8 cellular contexts compared by ENCODE assay signal in genomic region chr4:37685726-37686372, GRCh38. TPM values are rescaled to one million over a fixed set of nuclear protein-coding genes. Genes with fewer than 3 reads are reported as not detected.
DNase-seq lines count a peak whose midpoint lies in the region; ATAC-seq and TF ChIP-seq lines count a peak whose summit lies in the region.

No MANE protein-coding gene starts in this region.

- H3K4ac ChIP-seq in H9 (ENCODE audit: low read depth, low read length): no peak overlapping the region

- H3K79me2 ChIP-seq in H9 (ENCODE audit: insufficient read depth, low read length) (no peaks in the 10 kb centered on the region), MM.1S (ENCODE audit: low read length) (peaks cover 45% of the 10 kb centered on the region)

- H3K4me3 ChIP-seq in MM.1S (ENCODE audit: low read length): peak overlapping the region; percentile 95
- H3K4me3 ChIP-seq in esophagus squamous epithelium: peak overlapping the region; percentile 85 to 100 (median 90)
- peak overlapping the region; percentile 76 to 98 (median 92) for H3K4me3 ChIP-seq in upper lobe of left lung

- H3K4me1 Mint-ChIP-seq in H9 (peaks cover 28 to 30% of the 10 kb centered on the region in 2 experiments), neural crest cell (peaks cover 42% of the 10 kb centered on the region)

- no peak overlapping the region for H4K5ac ChIP-seq in H9 (ENCODE audit: insufficient read length, low read depth, low read length)

- H4K8ac ChIP-seq in H9 (replicated peaks; ENCODE audit: insufficient read length, low read depth, low read length): no peak overlapping the region

- H3T11ph ChIP-seq in H9 (ENCODE audit: low read length): no peak overlapping the region

- H3K79me1 ChIP-seq in H9 (ENCODE audit: insufficient read depth, low read depth, low read length, poor library complexity, severe bottlenecking): no peaks in the 10 kb centered on the region

- H3K36me3 ChIP-seq in MM.1S (replicated peaks; ENCODE audit: insufficient read depth, low read length) (no peaks in the 10 kb centered on the region), esophagus squamous epithelium (no peaks in the 10 kb centered on the region), upper lobe of left lung (no peaks in the 10 kb centered on the region)

- H4K91ac ChIP-seq in H9 (ENCODE audit: insufficient read length, low read depth, low read length): no peak overlapping the region

- no peaks in the 10 kb centered on the region for H3K23me2 ChIP-seq in H9 (ENCODE audit: insufficient read length, low read depth, low read length, poor library complexity, severe bottlenecking)

- no CpG with 5 or more reads among the region's 82 CpGs for WGBS in H9 (ENCODE audit: extremely low coverage, insufficient read length, low lambda C conversion rate)
- 0% methylated on average over 5 to 16 of the region's 82 CpGs for WGBS in esophagus squamous epithelium, 2 donors
- WGBS in upper lobe of left lung, 2 donors: 0 to 1% methylated on average over 34 to 65 of the region's 82 CpGs

- TF ChIP-seq CTCF in H9 (conservative IDR thresholded peaks at IDR 0.05) (no peak), MM.1S (IDR thresholded peaks at IDR 0.05; ENCODE audit: low read length) (no peak), esophagus squamous epithelium (IDR thresholded peaks at IDR 0.05) (peak in 1 of 6 experiments; percentile 13), neural crest cell (conservative IDR thresholded peaks at IDR 0.05) (no peak), upper lobe of left lung (IDR thresholded peaks at IDR 0.05) (peak in 2 of 6 experiments; percentile 11 to 19)

- H2BK120ac ChIP-seq in H9 (ENCODE audit: low read depth, low read length, poor library complexity, severe bottlenecking): no peak overlapping the region

- H3K4me3 Mint-ChIP-seq in H9 (peak overlapping the region; percentile 70 to 86), neural crest cell (peak overlapping the region; percentile 92)

- H2BK20ac ChIP-seq in H9 (ENCODE audit: low read depth, low read length, poor library complexity, severe bottlenecking): no peak overlapping the region

- peak; percentile 74 for DNase-seq in DMS 273 (lab: John Stamatoyannopoulos, UW; ENCODE audit: unreplicated experiment)
- DNase-seq in DMS 273 treated with DMSO at 0.1 percent for 48 hours (lab: John Stamatoyannopoulos, UW): no peak
- no peak for DNase-seq in H9
- DNase-seq in MM.1S: peak; percentile 54
- peak; percentile 40 for DNase-seq in activated T-cell treated with anti-CD3 and anti-CD28 coated beads for 48 hours (ENCODE audit: low read depth)
- peak; percentile 25 for DNase-seq in esophagus squamous epithelium (lab: John Stamatoyannopoulos, UW)
- no peak for DNase-seq in neural crest cell (ENCODE audit: low read depth, low spot score)
- peak in 1 of 2 donors; percentile 55 for DNase-seq in upper lobe of left lung

- H3K9ac ChIP-seq in H9 (ENCODE audit: extremely low read depth, insufficient read length, low read length) (peak overlapping the region; percentile 65), MM.1S (ENCODE audit: low read length) (peak overlapping the region; percentile 98)

- H3K9me3 ChIP-seq in H9 (ENCODE audit: control insufficient read depth, low read depth, low read length) (no peaks in the 10 kb centered on the region), MM.1S (replicated peaks; ENCODE audit: insufficient read depth, low read length) (no peaks in the 10 kb centered on the region), esophagus squamous epithelium (no peaks in the 10 kb centered on the region), upper lobe of left lung (no peaks in the 10 kb centered on the region)

- TF ChIP-seq EP300 in upper lobe of left lung (IDR thresholded peaks at IDR 0.05): no peak

- peaks cover 22% of the 10 kb centered on the region for H3F3A ChIP-seq in MM.1S (ENCODE audit: insufficient read depth, low read length)

- H3K9me3 Mint-ChIP-seq in H9 (no peaks in the 10 kb centered on the region), neural crest cell (no peaks in the 10 kb centered on the region)

- H3K56ac ChIP-seq in H9 (ENCODE audit: insufficient read length, low read depth, low read length): no peak overlapping the region

- H2BK12ac ChIP-seq in H9 (ENCODE audit: insufficient read length, low read depth, low read length): no peak overlapping the region

- no peak overlapping the region; a peak in 1 of 7 replicates for H3K27ac Mint-ChIP-seq in H9
- H3K27ac Mint-ChIP-seq in neural crest cell (ENCODE audit: unreplicated experiment): peak overlapping the region; percentile 24

- no peak overlapping the region for H2AK5ac ChIP-seq in H9 (ENCODE audit: insufficient read length, low read length)

- H2BK15ac ChIP-seq in H9 (ENCODE audit: low read depth, low read length): no peak overlapping the region

- H3K27ac ChIP-seq in H9 (ENCODE audit: insufficient read length, low read depth, low read length): no peak overlapping the region
- peak overlapping the region; percentile 73 for H3K27ac ChIP-seq in MM.1S (ENCODE audit: low read length)
- H3K27ac ChIP-seq in esophagus squamous epithelium: peak overlapping the region; percentile 96 to 100 (median 98)
- H3K27ac ChIP-seq in upper lobe of left lung: peak overlapping the region; percentile 94 to 99 (median 96)

- peak overlapping the region; percentile 74; the same call in 1 of the 2 replicates for H3K14ac ChIP-seq in H9 (ENCODE audit: insufficient read depth, low read length)

- H3K4me2 ChIP-seq in H9 (ENCODE audit: insufficient read depth, insufficient read length, low read length) (peak overlapping the region; percentile 64), MM.1S (ENCODE audit: low read depth, low read length) (peak overlapping the region; percentile 88)

- no peaks in the 10 kb centered on the region for H3K9me2 ChIP-seq in MM.1S (replicated peaks; ENCODE audit: insufficient read depth, low read length)

- intact Hi-C loops in esophagus squamous epithelium (cut with DNase I): no loop called here

- H3K27me3 ChIP-seq in H9 (ENCODE audit: insufficient read depth, low read length): no peaks in the 10 kb centered on the region
- no peaks in the 10 kb centered on the region for H3K27me3 ChIP-seq in MM.1S (replicated peaks; ENCODE audit: insufficient read depth, low read length)
- H3K27me3 ChIP-seq in esophagus squamous epithelium: no peaks in the 10 kb centered on the region
- H3K27me3 ChIP-seq in upper lobe of left lung: no peaks in the 10 kb centered on the region

- H2AFZ ChIP-seq in H9 (ENCODE audit: low read length) (no peak overlapping the region), MM.1S (ENCODE audit: low read length) (peak overlapping the region; percentile 46)

- H2BK5ac ChIP-seq in H9 (ENCODE audit: insufficient read length, low read length): no peak overlapping the region

- TF ChIP-seq POLR2A in esophagus squamous epithelium (IDR thresholded peaks at IDR 0.05) (peak in 2 of 4 donors; percentile 97 to 98), upper lobe of left lung (IDR thresholded peaks at IDR 0.05) (peak; percentile 81 to 96 (median 92))

- ATAC-seq in upper lobe of left lung (ENCODE audit: low FRiP score in 2 of 2): peak; percentile 17 to 59

- H3K23ac ChIP-seq in H9 (ENCODE audit: insufficient read length, low read depth, low read length): no peak overlapping the region

- peak overlapping the region; percentile 38 for H3K18ac ChIP-seq in H9 (ENCODE audit: insufficient read length, low read depth, low read length)

- H3K4me1 ChIP-seq in H9 (ENCODE audit: insufficient read depth, low read length) (no peaks in the 10 kb centered on the region), MM.1S (ENCODE audit: low read length) (peaks cover 27% of the 10 kb centered on the region), esophagus squamous epithelium (peaks cover 16 to 42% (median 23%) of the 10 kb centered on the region in 3 donors), upper lobe of left lung (peaks cover 16 to 35% (median 24%) of the 10 kb centered on the region in 4 donors)

- peaks cover 25% of the 10 kb centered on the region for H3K27me3 Mint-ChIP-seq in H9 (ENCODE audit: low read depth)
- H3K27me3 Mint-ChIP-seq in neural crest cell (ENCODE audit: low read depth): no peaks in the 10 kb centered on the region

- peaks cover 2 to 7% (median 5%) of the 10 kb centered on the region in 3 experiments; a peak in 5 of 7 replicates for H3K36me3 Mint-ChIP-seq in H9 (ENCODE audit: insufficient read depth in 1 of 3, low read depth in 3 of 3)
- peaks cover 2% of the 10 kb centered on the region for H3K36me3 Mint-ChIP-seq in neural crest cell (ENCODE audit: low read depth)

- H4K20me1 ChIP-seq in H9 (ENCODE audit: control insufficient read depth, insufficient read depth, insufficient read length) (no peaks in the 10 kb centered on the region), MM.1S (ENCODE audit: insufficient read depth, low read length) (no peaks in the 10 kb centered on the region)

RNA-seq across cellular contexts. Expression of gene RELL1, which starts 0.3 kb away (rescaled TPM):
- total RNA-seq in H9 (2021) (10.6 and 10.8 TPM in 2 replicates), esophagus squamous epithelium (10 to 100 TPM; 20.3 to 49.0 (median 32.6) TPM), neural crest cell (30.3 and 33.6 TPM in 2 replicates), upper lobe of left lung (10 to 100 TPM; 21.2 to 58.8 (median 40.7) TPM)

Comparison
In these comparisons a context has a peak if more than half of its experiments do, and no peak if none do; other contexts are left out.
1. DNase-seq: peak in DMS 273 (single experiment), MM.1S (single experiment), activated T-cell treated with anti-CD3 and anti-CD28 coated beads for 48 hours (single experiment) and esophagus squamous epithelium (single experiment); none in DMS 273 treated with DMSO at 0.1 percent for 48 hours (single experiment), H9 (single experiment) and neural crest cell (single experiment).
2. Peak in every context shown above with its lines, with median percentiles within 50 percentile points of each other: H3K4me3 ChIP-seq.